In genomic region chr12:89789862-89790261, GRCh38 we compare ENCODE assay signal across 10 cellular contexts.
DNase-seq lines count a peak whose midpoint lies in the region; ATAC-seq and TF ChIP-seq lines count a peak whose summit lies in the region.
"Had no signal": no experiment of that assay in that cellular context is flagged by ENCODE, and none has a peak within 500 bp of the region (broad histone marks: within the 10 kb centered on the region; RNA-seq: fewer than 3 reads in every experiment).

No MANE protein-coding gene starts in this region.

- H2BK15ac ChIP-seq in IMR-90 (ENCODE audit: low read depth, low read length) = no peak overlapping the region

- no peak overlapping the region for H3K56ac ChIP-seq in IMR-90 (ENCODE audit: extremely low read depth, insufficient read depth, low read length)

- H3K14ac ChIP-seq in IMR-90 (replicated peaks; ENCODE audit: low read depth, low read length) = 0 out of 2 replicates have a peak overlapping the region, but pooled peaks have one; percentile 33

- H2BK5ac ChIP-seq in IMR-90 (ENCODE audit: low read depth, low read length, poor library complexity, severe bottlenecking) = peak overlapping the region; percentile 54

- H3K27ac ChIP-seq in IMR-90 (ENCODE audit: insufficient read depth, low read length) (peak overlapping the region; percentile 54; the same call in 1 of the 2 replicates), colonic mucosa (no peak overlapping the region)

- H2AFZ ChIP-seq in IMR-90 (replicated peaks; ENCODE audit: low read length, poor library complexity) = peak overlapping the region; percentile 87

- H3K79me1 ChIP-seq in IMR-90 (ENCODE audit: low read depth in 1 of 2, low read length in 2 of 2) = no peaks in the 10 kb centered on the region

- H2AK5ac ChIP-seq in IMR-90 (ENCODE audit: low read depth, low read length) = no peak overlapping the region

- H4K5ac ChIP-seq in IMR-90 (ENCODE audit: low read depth, low read length) = no peak overlapping the region

- H2BK20ac ChIP-seq in IMR-90 (ENCODE audit: low read depth, low read length) = no peak overlapping the region

- H3K4me3 ChIP-seq in IMR-90 (ENCODE audit: insufficient read depth, low read depth, low read length) (no peak overlapping the region), colonic mucosa (no peak overlapping the region)

- H3K36me3 ChIP-seq in IMR-90 (ENCODE audit: control insufficient read depth, insufficient read depth, low read length) (no peaks in the 10 kb centered on the region), colonic mucosa (no peaks in the 10 kb centered on the region)

- no peak overlapping the region for H3K9ac ChIP-seq in IMR-90 (ENCODE audit: low read depth, low read length)
- no peak overlapping the region for H3K9ac ChIP-seq in colonic mucosa (ENCODE audit: low read depth in 2 of 2, low read length in 2 of 2)

- WGBS in IMR-90 (ENCODE audit: extremely low coverage in 2 of 2, insufficient read length in 1 of 2), 2 experiments = no CpG with 5 or more reads among the region's 1 CpG

- no TSS peak for BruUV-seq in IMR-90 (replicated peaks; lab: Mats Ljungman, UMichigan)

- TF ChIP-seq CTCF in IMR-90 (conservative IDR thresholded peaks at IDR 0.05; ENCODE audit: low read depth, low read length) (no peak), colonic mucosa (IDR thresholded peaks at IDR 0.05) (no peak)

- 0 out of 2 replicates have a peak overlapping the region, but pooled peaks have one; percentile 5 for H3K23ac ChIP-seq in IMR-90 (ENCODE audit: low read depth, low read length)

- no peak overlapping the region for H2AK9ac ChIP-seq in IMR-90 (replicated peaks; ENCODE audit: low read depth, low read length, poor library complexity)

- H3K9me1 ChIP-seq in IMR-90 (ENCODE audit: insufficient read depth, low read length) = no peaks in the 10 kb centered on the region

- TF ChIP-seq RAD21 in IMR-90 (IDR thresholded peaks at IDR 0.05; ENCODE audit: low read length) = no peak

- H4K20me1 ChIP-seq in IMR-90 (ENCODE audit: insufficient read depth, low read length) = no peaks in the 10 kb centered on the region

- peak; percentile 74 for ATAC-seq in GM21528 (IDR thresholded peaks at IDR 0.05; ENCODE audit: low FRiP score, unreplicated experiment)
- peak; percentile 17; the same call in 1 of the 2 replicates for ATAC-seq in IMR-90 (ENCODE audit: low read depth)
- ATAC-seq: activated T-cell treated with anti-CD3 and anti-CD28 coated beads, Interleukin-2, amount 50 U/mL, for 72 hours had no signal

- H3K18ac ChIP-seq in IMR-90 (ENCODE audit: low read depth, low read length) = peak overlapping the region; percentile 51; the same call in 1 of the 2 replicates

- intact Hi-C loops in IMR-90 (cut with micrococcal nuclease) (no loop called here), colonic mucosa (cut with DNase I) (no loop called here)

- in situ Hi-C loops in IMR-90 (cut with MboI; ENCODE audit: low sequenced_read_pairs) = no loop called here

- H3K4ac ChIP-seq in IMR-90 (ENCODE audit: low read depth, low read length) = no peak overlapping the region

- peaks cover 4% of the 10 kb centered on the region for H3K9me3 ChIP-seq in IMR-90 (ENCODE audit: control insufficient read depth, insufficient read depth, low read length)
- H3K9me3 ChIP-seq in colonic mucosa = no peaks in the 10 kb centered on the region

- H3K27me3 ChIP-seq in IMR-90 (ENCODE audit: control insufficient read depth, insufficient read depth, low read length) (no peaks in the 10 kb centered on the region), colonic mucosa (no peaks in the 10 kb centered on the region)

- peak overlapping the region in 1 of 2 experiments; percentile 88; a peak in 1 of 4 replicates for H4K8ac ChIP-seq in IMR-90 (ENCODE audit: low read depth in 2 of 2, low read length in 2 of 2)

- TF ChIP-seq POLR2A in IMR-90 (IDR thresholded peaks at IDR 0.05; ENCODE audit: low read depth, low read length) = no peak

- no peak overlapping the region for H4K91ac ChIP-seq in IMR-90 (ENCODE audit: insufficient read depth, low read depth, low read length)

- dilution Hi-C loops in IMR-90 (cut with HindIII; ENCODE audit: low sequenced_read_pairs, unreplicated experiment) = no loop called here

- CTCF ChIA-PET in IMR-90 (lab: Yijun Ruan, JAX) = no interaction called here

- POLR2A ChIA-PET in IMR-90 (lab: Charles Lee; ENCODE audit: unreplicated experiment) = no interaction called here

- H3K4me2 ChIP-seq in IMR-90 (ENCODE audit: low read depth, low read length) = peak overlapping the region; percentile 75

- H2BK120ac ChIP-seq in IMR-90 (ENCODE audit: low read depth, low read length) = 0 out of 2 replicates have a peak overlapping the region, but pooled peaks have one; percentile 11

- H3K4me1 ChIP-seq in IMR-90 (ENCODE audit: control insufficient read depth, insufficient read depth, low read length) (peaks cover 2% of the 10 kb centered on the region; the same call in 1 of the 2 replicates), colonic mucosa (no peaks in the 10 kb centered on the region)

- peak; percentile 36 for DNase-seq in GF-D8 (lab: John Stamatoyannopoulos, UW)
- DNase-seq in IMR-90 = no peak
- DNase-seq in foreskin melanocyte = peak; percentile 44
- no peak for DNase-seq in NCI-H2171 (lab: John Stamatoyannopoulos, UW)
- DNase-seq in stimulated activated CD4-positive, alpha-beta T cell treated with anti-CD3 and anti-CD28 coated beads, Interleukin-1b, Interleukin-23, amount 100 ng/mL, for 48 hours = no peak
- DNase-seq in colonic mucosa = no peak
- DNase-seq in stimulated activated CD4-positive, alpha-beta T cell treated with anti-CD3 and anti-CD28 coated beads, Interleukin-4, amount 100 ng/mL, for 1 hour = no peak
- DNase-seq: activated T-cell treated with anti-CD3 and anti-CD28 coated beads, Interleukin-2, amount 50 U/mL, for 72 hours; NCI-H187 had no signal

TF ChIP-seq in IMR-90, 13 proteins besides CTCF, POLR2A, EP300 and RAD21:
- no peak for TF ChIP-seq MXI1 (IDR thresholded peaks at IDR 0.05; ENCODE audit: borderline replicate concordance, low read depth, low read length)
- no peak for TF ChIP-seq NFE2L2 (IDR thresholded peaks at IDR 0.05; ENCODE audit: low read depth, low read length)
- no peak for TF ChIP-seq MAZ (IDR thresholded peaks at IDR 0.05; ENCODE audit: borderline replicate concordance, low read depth, low read length)
- no peak for TF ChIP-seq SMC3 (IDR thresholded peaks at IDR 0.05; ENCODE audit: low read depth, low read length)
- no peak for TF ChIP-seq RCOR1 (IDR thresholded peaks at IDR 0.05; ENCODE audit: insufficient replicate concordance, low read length)
- TF ChIP-seq RFX5 (IDR thresholded peaks at IDR 0.05; ENCODE audit: low read depth, low read length) = no peak
- TF ChIP-seq USF2 (IDR thresholded peaks at IDR 0.05; ENCODE audit: low read depth, low read length) = no peak
- TF ChIP-seq CHD1 (IDR thresholded peaks at IDR 0.05; ENCODE audit: low read depth, low read length) = no peak
- no peak for TF ChIP-seq FOS (IDR thresholded peaks at IDR 0.05; ENCODE audit: low read depth, low read length)
- no peak for TF ChIP-seq MAFK (IDR thresholded peaks at IDR 0.05; ENCODE audit: low read depth, low read length)
- TF ChIP-seq BHLHE40 (IDR thresholded peaks at IDR 0.05; ENCODE audit: low read depth, low read length) = no peak
- no peak for TF ChIP-seq ELK1 (IDR thresholded peaks at IDR 0.05; ENCODE audit: borderline replicate concordance, low read depth, low read length)
- no peak for TF ChIP-seq CEBPB (IDR thresholded peaks at IDR 0.05; ENCODE audit: low read depth, low read length)

Comparison
In these comparisons a context has a peak if more than half of its experiments do, and no peak if none do; other contexts are left out.
1. DNase-seq: peak in GF-D8 (single experiment) and foreskin melanocyte (single experiment); none in IMR-90 (single experiment), NCI-H2171 (single experiment), stimulated activated CD4-positive, alpha-beta T cell treated with anti-CD3 and anti-CD28 coated beads, Interleukin-1b, Interleukin-23, amount 100 ng/mL, for 48 hours (single experiment), colonic mucosa (single experiment) and stimulated activated CD4-positive, alpha-beta T cell treated with anti-CD3 and anti-CD28 coated beads, Interleukin-4, amount 100 ng/mL, for 1 hour (single experiment).